In the genomic region with DNA sequence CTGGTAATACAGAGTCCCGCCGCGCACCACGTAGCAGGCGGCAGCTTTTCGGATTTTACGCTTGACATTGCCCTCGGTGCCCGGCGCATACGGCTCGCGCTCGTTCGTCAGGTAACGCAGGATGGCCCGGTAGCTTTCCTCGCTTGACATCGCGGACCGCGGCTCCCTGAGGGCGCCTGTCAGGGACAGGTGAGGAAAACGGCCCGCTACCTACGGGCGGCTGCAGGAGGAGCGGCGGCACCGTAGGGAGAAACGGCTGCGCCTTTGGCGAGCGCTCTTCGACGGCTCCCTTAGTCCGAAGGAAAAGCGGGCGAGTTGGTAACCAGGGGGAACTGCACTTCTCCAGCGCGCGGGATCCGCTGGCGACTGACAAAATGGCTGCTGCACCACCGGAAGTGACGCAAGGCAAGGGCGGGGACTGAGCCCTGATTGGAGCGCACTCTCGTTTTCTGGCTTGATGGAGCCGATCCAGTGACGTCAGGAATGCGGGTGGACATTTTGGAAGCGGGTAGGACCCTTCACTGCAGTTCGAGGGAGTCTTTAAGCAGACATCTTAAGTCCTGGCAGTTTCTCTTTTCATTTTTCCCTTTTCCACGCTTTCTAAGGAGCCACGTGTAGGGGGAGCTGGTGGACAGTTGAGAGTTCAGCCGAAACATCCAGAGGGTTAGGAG, we compare ENCODE assay signal across 1 cellular context.
A peak's percentile ranks its signal among the peaks of the same experiment; 100 is the strongest.
TF ChIP-seq lines count a peak whose summit lies in the region.

Gene ZBTB11 (minus strand): TSS at position 368 of the 671 bp plus-strand sequence. CDS start 218 bp downstream, at position 150.

TF ChIP-seq in Ishikawa, 13 proteins besides CTCF, POLR2A, EP300 and RAD21 (continued from another document):
- TF ChIP-seq, protein P1, sequence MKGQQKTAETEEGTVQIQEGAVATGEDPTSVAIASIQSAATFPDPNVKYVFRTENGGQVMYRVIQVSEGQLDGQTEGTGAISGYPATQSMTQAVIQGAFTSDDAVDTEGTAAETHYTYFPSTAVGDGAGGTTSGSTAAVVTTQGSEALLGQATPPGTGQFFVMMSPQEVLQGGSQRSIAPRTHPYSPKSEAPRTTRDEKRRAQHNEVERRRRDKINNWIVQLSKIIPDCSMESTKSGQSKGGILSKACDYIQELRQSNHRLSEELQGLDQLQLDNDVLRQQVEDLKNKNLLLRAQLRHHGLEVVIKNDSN (IDR thresholded peaks at IDR 0.05), result no peak
- TF ChIP-seq YY1 (IDR thresholded peaks at IDR 0.05; ENCODE audit: low read depth) (peak; percentile 99), EGR1 (IDR thresholded peaks at IDR 0.05) (peak; percentile 77), TAF1 (IDR thresholded peaks at IDR 0.05; ENCODE audit: low read depth) (peak; percentile 80), ZBTB7A (IDR thresholded peaks at IDR 0.05; ENCODE audit: low read depth) (peak; percentile 18; the same call in 1 of the 2 replicates), FOXM1 (IDR thresholded peaks at IDR 0.05; ENCODE audit: borderline replicate concordance, low read depth) (no peak), TCF12 (IDR thresholded peaks at IDR 0.05; ENCODE audit: low read depth) (peak; percentile 25; the same call in 1 of the 2 replicates)
- TF ChIP-seq, protein P2, sequence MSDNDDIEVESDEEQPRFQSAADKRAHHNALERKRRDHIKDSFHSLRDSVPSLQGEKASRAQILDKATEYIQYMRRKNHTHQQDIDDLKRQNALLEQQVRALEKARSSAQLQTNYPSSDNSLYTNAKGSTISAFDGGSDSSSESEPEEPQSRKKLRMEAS (IDR thresholded peaks at IDR 0.05), result peak; percentile 83
